In genomic region chr2:74221091-74221490, GRCh38 we compare ENCODE assay signal across 22 cellular contexts. TPM values are rescaled to one million over a fixed set of nuclear protein-coding genes. Genes with fewer than 3 reads are reported as not detected.
DNase-seq lines count a peak whose midpoint lies in the region; ATAC-seq and TF ChIP-seq lines count a peak whose summit lies in the region.
"Had no signal": no experiment of that assay in that cellular context is flagged by ENCODE, and none has a peak within 500 bp of the region (broad histone marks: within the 10 kb centered on the region; RNA-seq: fewer than 3 reads in every experiment).

No MANE protein-coding gene starts in this region.

- H3K27ac ChIP-seq in 22Rv1, result 0 out of 2 replicates have a peak overlapping the region, but pooled peaks have one; percentile 15

- H3K27ac Mint-ChIP-seq in activated CD4-positive, alpha-beta memory T cell treated with anti-CD3 and anti-CD28 coated beads for 36 hours, result peak overlapping the region; percentile 21
- no peak overlapping the region for H3K27ac Mint-ChIP-seq in activated CD4-positive, alpha-beta memory T cell treated with anti-CD3 and anti-CD28 coated beads, Interleukin-2, amount 10 ng/mL, durations not matched to agents 7 days and 5 days
- no peak overlapping the region for H3K27ac Mint-ChIP-seq in activated CD8-positive, alpha-beta memory T cell treated with anti-CD3 and anti-CD28 coated beads, Interleukin-2, amount 10 ng/mL, durations not matched to agents 7 days and 5 days

- no peak overlapping the region for H3K4me3 Mint-ChIP-seq in activated CD4-positive, alpha-beta memory T cell treated with anti-CD3 and anti-CD28 coated beads for 36 hours
- H3K4me3 Mint-ChIP-seq in activated CD4-positive, alpha-beta memory T cell treated with anti-CD3 and anti-CD28 coated beads, Interleukin-2, amount 10 ng/mL, durations not matched to agents 7 days and 5 days, result no peak overlapping the region
- H3K4me3 Mint-ChIP-seq in activated CD8-positive, alpha-beta memory T cell treated with anti-CD3 and anti-CD28 coated beads, Interleukin-2, amount 10 ng/mL, durations not matched to agents 7 days and 5 days, result no peak overlapping the region
- H3K4me3 Mint-ChIP-seq: CD14-positive monocyte; CD8-positive, alpha-beta memory T cell had no signal

- peaks cover 41% of the 10 kb centered on the region for H3K36me3 Mint-ChIP-seq in activated CD4-positive, alpha-beta memory T cell treated with anti-CD3 and anti-CD28 coated beads for 36 hours
- H3K36me3 Mint-ChIP-seq in activated CD4-positive, alpha-beta memory T cell treated with anti-CD3 and anti-CD28 coated beads, Interleukin-2, amount 10 ng/mL, durations not matched to agents 7 days and 5 days (ENCODE audit: low read depth), result peaks cover 40% of the 10 kb centered on the region
- peaks cover 21% of the 10 kb centered on the region for H3K36me3 Mint-ChIP-seq in activated CD8-positive, alpha-beta memory T cell treated with anti-CD3 and anti-CD28 coated beads, Interleukin-2, amount 10 ng/mL, durations not matched to agents 7 days and 5 days

- H3K27me3 Mint-ChIP-seq in activated CD4-positive, alpha-beta memory T cell treated with anti-CD3 and anti-CD28 coated beads for 36 hours, result no peaks in the 10 kb centered on the region
- no peaks in the 10 kb centered on the region for H3K27me3 Mint-ChIP-seq in activated CD4-positive, alpha-beta memory T cell treated with anti-CD3 and anti-CD28 coated beads, Interleukin-2, amount 10 ng/mL, durations not matched to agents 7 days and 5 days
- no peaks in the 10 kb centered on the region for H3K27me3 Mint-ChIP-seq in activated CD8-positive, alpha-beta memory T cell treated with anti-CD3 and anti-CD28 coated beads, Interleukin-2, amount 10 ng/mL, durations not matched to agents 7 days and 5 days
- H3K27me3 Mint-ChIP-seq: CD8-positive, alpha-beta memory T cell had no signal

- H3K4me1 Mint-ChIP-seq in activated CD4-positive, alpha-beta memory T cell treated with anti-CD3 and anti-CD28 coated beads for 36 hours (ENCODE audit: low read depth), result peaks cover 4% of the 10 kb centered on the region
- H3K4me1 Mint-ChIP-seq in activated CD4-positive, alpha-beta memory T cell treated with anti-CD3 and anti-CD28 coated beads, Interleukin-2, amount 10 ng/mL, durations not matched to agents 7 days and 5 days, result peaks cover 8% of the 10 kb centered on the region
- peaks cover 11% of the 10 kb centered on the region for H3K4me1 Mint-ChIP-seq in activated CD8-positive, alpha-beta memory T cell treated with anti-CD3 and anti-CD28 coated beads, Interleukin-2, amount 10 ng/mL, durations not matched to agents 7 days and 5 days
- H3K4me1 Mint-ChIP-seq: CD8-positive, alpha-beta memory T cell had no signal

- DNase-seq in activated CD4-positive, alpha-beta memory T cell treated with anti-CD3 and anti-CD28 coated beads for 36 hours, result no peak
- no peak for DNase-seq in activated CD4-positive, alpha-beta memory T cell treated with anti-CD3 and anti-CD28 coated beads, Interleukin-2, amount 10 ng/mL, durations not matched to agents 7 days and 5 days
- DNase-seq in amniotic epithelial cell (ENCODE audit: low read depth) (peak; percentile 45), fibroblast of mammary gland (ENCODE audit: low read depth) (peak; percentile 14), ureter (ENCODE audit: low spot score) (no peak), NCI-H82 (lab: John Stamatoyannopoulos, UW) (no peak)
- no peak for DNase-seq in activated CD8-positive, alpha-beta memory T cell treated with anti-CD3 and anti-CD28 coated beads, Interleukin-2, amount 10 ng/mL, durations not matched to agents 7 days and 5 days
- DNase-seq: 8988T; ACHN; BE2C; CD8-positive, alpha-beta memory T cell; DMS 273 treated with DMSO at 0.1 percent for 48 hours; DMS79 treated with DMSO at 0.1 percent for 48 hours; KBM-7; MG63; NCI-H1105 treated with DMSO at 0.1 percent for 48 hours; NCI-H2029; NCI-H446; NCI-H524 treated with DMSO at 0.1 percent for 48 hours; SHP77 had no signal

- H3K4me3 ChIP-seq in fibroblast of mammary gland (ENCODE audit: control insufficient read depth, low read depth, low read length), result no peak overlapping the region
- H3K4me3 ChIP-seq: MG63 had no signal

- TF ChIP-seq CTCF in 22Rv1 (IDR thresholded peaks at IDR 0.05) (no peak), fibroblast of mammary gland (conservative IDR thresholded peaks at IDR 0.05; ENCODE audit: control insufficient read depth, insufficient read depth, low read depth, low read length) (no peak)

- no peaks in the 10 kb centered on the region for H3K9me3 Mint-ChIP-seq in activated CD4-positive, alpha-beta memory T cell treated with anti-CD3 and anti-CD28 coated beads for 36 hours
- H3K9me3 Mint-ChIP-seq in activated CD4-positive, alpha-beta memory T cell treated with anti-CD3 and anti-CD28 coated beads, Interleukin-2, amount 10 ng/mL, durations not matched to agents 7 days and 5 days, result no peaks in the 10 kb centered on the region
- no peaks in the 10 kb centered on the region for H3K9me3 Mint-ChIP-seq in activated CD8-positive, alpha-beta memory T cell treated with anti-CD3 and anti-CD28 coated beads, Interleukin-2, amount 10 ng/mL, durations not matched to agents 7 days and 5 days (ENCODE audit: low read depth)
- H3K9me3 Mint-ChIP-seq: CD14-positive monocyte; CD8-positive, alpha-beta memory T cell had no signal

- ATAC-seq in activated CD8-positive, alpha-beta memory T cell treated with anti-CD3 and anti-CD28 coated beads, Interleukin-2, amount 10 ng/mL, durations not matched to agents 7 days and 5 days, result no peak

- CTCF ChIA-PET in activated CD4-positive, alpha-beta memory T cell treated with anti-CD3 and anti-CD28 coated beads for 36 hours (lab: Charles Lee), result no interaction called here
- CTCF ChIA-PET in activated CD4-positive, alpha-beta memory T cell treated with anti-CD3 and anti-CD28 coated beads, Interleukin-2, amount 10 ng/mL, durations not matched to agents 7 days and 5 days (lab: Charles Lee), result no interaction called here
- CTCF ChIA-PET in activated CD8-positive, alpha-beta memory T cell treated with anti-CD3 and anti-CD28 coated beads, Interleukin-2, amount 10 ng/mL, durations not matched to agents 7 days and 5 days (lab: Charles Lee), result interaction anchor here (1.2 kb wide), 1 partner anchor 114 kb away, joined by 3 read pairs; no protein-coding TSS in a partner anchor

- intact Hi-C loops in activated CD4-positive, alpha-beta memory T cell treated with anti-CD3 and anti-CD28 coated beads for 36 hours (cut with micrococcal nuclease), result no loop called here

- POLR2A ChIA-PET in activated CD4-positive, alpha-beta memory T cell treated with anti-CD3 and anti-CD28 coated beads for 36 hours (lab: Charles Lee), result no interaction called here
- POLR2A ChIA-PET in activated CD4-positive, alpha-beta memory T cell treated with anti-CD3 and anti-CD28 coated beads, Interleukin-2, amount 10 ng/mL, durations not matched to agents 7 days and 5 days (lab: Charles Lee), result interaction anchor here (1.9 kb wide), 1 partner anchor 13 kb away, joined by 6 read pairs; no protein-coding TSS in a partner anchor

RNA-seq across cellular contexts. Expression of gene MTHFD2, which starts 22.7 kb away (rescaled TPM):
- total RNA-seq in activated CD4-positive, alpha-beta memory T cell treated with anti-CD3 and anti-CD28 coated beads for 36 hours, result 100 to 1,000 TPM; 518 to 525 TPM
- total RNA-seq in activated CD4-positive, alpha-beta memory T cell treated with anti-CD3 and anti-CD28 coated beads, Interleukin-2, amount 10 ng/mL, durations not matched to agents 7 days and 5 days, result 100 to 1,000 TPM; 264 to 277 TPM
- 92.5 TPM for total RNA-seq in ureter
- total RNA-seq in activated CD8-positive, alpha-beta memory T cell treated with anti-CD3 and anti-CD28 coated beads, Interleukin-2, amount 10 ng/mL, durations not matched to agents 7 days and 5 days, result 100 to 1,000 TPM; 215 to 293 TPM

RNA-seq across cellular contexts. Expression of gene MOB1A, which starts 42.4 kb away (rescaled TPM):
- total RNA-seq in activated CD4-positive, alpha-beta memory T cell treated with anti-CD3 and anti-CD28 coated beads for 36 hours, result 100 to 1,000 TPM; 159 to 170 TPM
- total RNA-seq in activated CD4-positive, alpha-beta memory T cell treated with anti-CD3 and anti-CD28 coated beads, Interleukin-2, amount 10 ng/mL, durations not matched to agents 7 days and 5 days, result 100 to 1,000 TPM; 188 to 193 TPM
- 96.9 TPM for total RNA-seq in ureter
- 100 to 1,000 TPM; 183 to 220 TPM for total RNA-seq in activated CD8-positive, alpha-beta memory T cell treated with anti-CD3 and anti-CD28 coated beads, Interleukin-2, amount 10 ng/mL, durations not matched to agents 7 days and 5 days

Comparison
In these comparisons a context has a peak if more than half of its experiments do, and no peak if none do; other contexts are left out.
1. DNase-seq: peak in amniotic epithelial cell (single experiment) and fibroblast of mammary gland (single experiment); none in activated CD4-positive, alpha-beta memory T cell treated with anti-CD3 and anti-CD28 coated beads for 36 hours (single experiment), activated CD4-positive, alpha-beta memory T cell treated with anti-CD3 and anti-CD28 coated beads, Interleukin-2, amount 10 ng/mL, durations not matched to agents 7 days and 5 days (single experiment), ureter (single experiment), activated CD8-positive, alpha-beta memory T cell treated with anti-CD3 and anti-CD28 coated beads, Interleukin-2, amount 10 ng/mL, durations not matched to agents 7 days and 5 days (single experiment) and NCI-H82 (single experiment).